8 cellular contexts compared by ENCODE assay signal in the genomic region with DNA sequence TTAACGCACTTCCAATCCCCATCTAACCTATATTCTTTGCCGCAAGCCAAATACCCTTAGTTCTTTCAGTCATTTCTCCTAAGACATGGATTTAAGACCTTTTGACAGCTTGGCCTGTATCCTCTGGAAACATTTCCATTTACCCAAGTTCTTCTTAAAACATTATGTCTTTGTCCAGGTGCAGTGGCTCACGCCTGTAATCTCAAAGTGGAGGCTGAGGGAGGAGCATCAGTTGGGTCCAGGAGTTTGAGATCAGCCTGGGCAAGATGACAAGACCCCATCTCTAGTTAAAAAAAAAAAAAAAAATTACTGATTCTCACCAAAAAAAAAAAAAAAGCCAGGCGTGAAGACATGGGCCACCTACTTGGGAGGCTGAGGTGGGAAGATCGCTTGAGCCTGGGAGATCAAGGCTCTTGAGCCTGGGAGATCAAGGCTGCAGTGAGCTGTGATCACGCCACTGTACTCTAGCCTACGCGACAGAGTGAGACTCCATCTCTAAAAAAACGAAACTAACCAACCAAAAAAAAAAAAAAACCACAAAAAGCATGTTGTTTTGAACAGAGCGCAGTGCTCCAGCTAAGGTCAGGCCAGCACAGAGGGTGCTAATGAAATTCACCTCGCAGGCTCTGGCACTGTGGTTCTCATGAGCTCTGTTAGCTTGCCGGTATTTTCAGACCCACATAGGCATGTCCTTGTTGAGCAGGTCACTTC. TPM values are rescaled to one million over a fixed set of nuclear protein-coding genes. Genes with fewer than 3 reads are reported as not detected.
DNase-seq lines count a peak whose midpoint lies in the region; ATAC-seq and TF ChIP-seq lines count a peak whose summit lies in the region.

No MANE protein-coding gene starts in this region.

- H3K4me3 ChIP-seq in duodenal mucosa (ENCODE audit: low read depth in 1 of 2, low read length in 2 of 2) (peak overlapping the region in 1 of 2 donors; percentile 1), prostate gland (no peak overlapping the region)

- peak; percentile 31 for DNase-seq in activated CD4-positive, alpha-beta T cell treated with anti-CD3 and anti-CD28 coated beads for 1 hour
- DNase-seq in prostate gland (ENCODE audit: low spot score) (no peak), SKM-1 (lab: John Stamatoyannopoulos, UW; ENCODE audit: unreplicated experiment) (no peak), NCI-H2171 treated with DMSO at 0.1 percent for 48 hours (lab: John Stamatoyannopoulos, UW) (no peak), Ammon's horn (ENCODE audit: low spot score) (no peak)

- H3K9ac ChIP-seq in duodenal mucosa (ENCODE audit: low read depth in 1 of 2, low read length in 2 of 2) = peak overlapping the region in 1 of 2 donors; percentile 8

- TF ChIP-seq CTCF in prostate gland (IDR thresholded peaks at IDR 0.05) = no peak

- 53% methylated on average over 12 of the region's 12 CpGs for WGBS in prostate gland

- H3K27me3 ChIP-seq in duodenal mucosa (ENCODE audit: control insufficient read depth in 1 of 2, insufficient read depth in 2 of 2, low read length in 2 of 2) (no peaks in the 10 kb centered on the region), prostate gland (replicated peaks; ENCODE audit: insufficient read depth) (no peaks in the 10 kb centered on the region)

- H3K36me3 ChIP-seq in duodenal mucosa (ENCODE audit: control insufficient read depth in 1 of 2, insufficient read depth in 2 of 2, low read length in 2 of 2) = no peaks in the 10 kb centered on the region
- no peaks in the 10 kb centered on the region for H3K36me3 ChIP-seq in prostate gland

- H3K9me3 ChIP-seq in duodenal mucosa (ENCODE audit: control insufficient read depth in 1 of 2, low read length in 2 of 2) (no peaks in the 10 kb centered on the region), prostate gland (no peaks in the 10 kb centered on the region)

- TF ChIP-seq POLR2A in prostate gland (IDR thresholded peaks at IDR 0.05) = no peak

- H3K27ac ChIP-seq in duodenal mucosa (ENCODE audit: low read depth, low read length) (peak overlapping the region; percentile 26), prostate gland (peak overlapping the region; percentile 14 to 47)

- ATAC-seq in GM18858 (IDR thresholded peaks at IDR 0.05; ENCODE audit: unreplicated experiment) = peak; percentile 38
- peak; percentile 34 for ATAC-seq in HG03354 (IDR thresholded peaks at IDR 0.05; ENCODE audit: poor library complexity, severe bottlenecking, unreplicated experiment)

- intact Hi-C loops in prostate gland (cut with DNase I) = no loop called here

- H3K4me1 ChIP-seq in duodenal mucosa (ENCODE audit: control insufficient read depth in 1 of 2, insufficient read depth in 2 of 2, low read length in 2 of 2) (peaks cover 44 to 45% of the 10 kb centered on the region in 2 donors), prostate gland (replicated peaks) (no peaks in the 10 kb centered on the region)

RNA-seq across cellular contexts. Expression of gene NUAK2, which starts 36.0 kb away (rescaled TPM):
- 10 to 100 TPM in 1 of 2 donors, 1 to 10 TPM in 1; 3.7 to 20.0 TPM for total RNA-seq in prostate gland

RNA-seq across cellular contexts. Expression of gene TMCC2, which starts 57.8 kb away (rescaled TPM):
- total RNA-seq in prostate gland = 10 to 100 TPM in 1 of 2 donors, 1 to 10 TPM in 1; 1.5 to 10.6 TPM
